Comparison of ENCODE assay signal across 8 cellular contexts in genomic region chr12:31589896-31590729, GRCh38. TPM values are rescaled to one million over a fixed set of nuclear protein-coding genes. Genes with fewer than 3 reads are reported as not detected.
DNase-seq lines count a peak whose midpoint lies in the region; ATAC-seq and TF ChIP-seq lines count a peak whose summit lies in the region.

No MANE protein-coding gene starts in this region.

- H3K27me3 ChIP-seq in RWPE2 (ENCODE audit: insufficient read depth, poor library complexity, severe bottlenecking) (no peaks in the 10 kb centered on the region), breast epithelium (no peaks in the 10 kb centered on the region)

- TF ChIP-seq CTCF in RWPE2 (IDR thresholded peaks at IDR 0.05; ENCODE audit: poor library complexity, severe bottlenecking) (peak; percentile 25), breast epithelium (IDR thresholded peaks at IDR 0.05) (no peak)

- H3K4me3 ChIP-seq in RWPE2 (ENCODE audit: severe bottlenecking) (peak overlapping the region; percentile 100), breast epithelium (peak overlapping the region; percentile 90 to 96 (median 93)), skeletal muscle cell (ENCODE audit: low read depth, low read length) (peak overlapping the region; percentile 71)

- ATAC-seq in GM21423 (IDR thresholded peaks at IDR 0.05; ENCODE audit: unreplicated experiment) (peak; percentile 34), RWPE2 (ENCODE audit: low read depth) (peak; percentile 68)

- DNase-seq in ELF-1 (ENCODE audit: low read depth, low spot score) = peak; percentile 76
- peak; percentile 87 for DNase-seq in HT-29 (ENCODE audit: low spot score)
- DNase-seq in RWPE2 (ENCODE audit: low spot score) = peak; percentile 60
- DNase-seq in breast epithelium (ENCODE audit: low spot score in 2 of 2) = peak in 1 of 2 donors; percentile 26
- peak; percentile 69 for DNase-seq in iPS-NIHi7 (ENCODE audit: extremely low spot score)
- no peak for DNase-seq in skeletal muscle cell (ENCODE audit: low read depth)
- no peak for DNase-seq in central memory CD4-positive, alpha-beta T cell

- H3K4me1 ChIP-seq in RWPE2 (ENCODE audit: insufficient read depth, poor library complexity, severe bottlenecking) = peaks cover 17% of the 10 kb centered on the region
- H3K4me1 ChIP-seq in breast epithelium = peaks cover 0 to 3% of the 10 kb centered on the region in 2 donors

- peak overlapping the region; percentile 68 for H3K27ac ChIP-seq in RWPE2 (ENCODE audit: poor library complexity, severe bottlenecking)
- H3K27ac ChIP-seq in breast epithelium = peak overlapping the region; percentile 91 to 94

- H3K36me3 ChIP-seq in RWPE2 (ENCODE audit: low read depth) (no peaks in the 10 kb centered on the region), breast epithelium (no peaks in the 10 kb centered on the region)

- H3K9me3 ChIP-seq in RWPE2 (ENCODE audit: severe bottlenecking) (no peaks in the 10 kb centered on the region), breast epithelium (no peaks in the 10 kb centered on the region)

- intact Hi-C loops in breast epithelium (cut with DNase I; ENCODE audit: low total_unique reads) = no loop called here

- TF ChIP-seq POLR2A in breast epithelium (IDR thresholded peaks at IDR 0.05) = no peak

RNA-seq across cellular contexts. Expression of gene DENND5B, which starts 0.8 kb away (rescaled TPM):
- 25.1 and 28.3 TPM in 2 replicates for total RNA-seq in HT-29 (2014; rRNA removed; shearing (Covaris generic))
- 10 to 100 TPM; 16.0 to 18.7 (median 17.7) TPM for total RNA-seq in breast epithelium

Comparison
In these comparisons a context has a peak if more than half of its experiments do, and no peak if none do; other contexts are left out.
1. DNase-seq: peak in ELF-1 (single experiment), HT-29 (single experiment), RWPE2 (single experiment) and iPS-NIHi7 (single experiment); none in skeletal muscle cell (single experiment) and central memory CD4-positive, alpha-beta T cell (single experiment).
2. Peak in every context shown above with its lines, with median percentiles within 50 percentile points of each other: H3K4me3 ChIP-seq.